In the genomic region with DNA sequence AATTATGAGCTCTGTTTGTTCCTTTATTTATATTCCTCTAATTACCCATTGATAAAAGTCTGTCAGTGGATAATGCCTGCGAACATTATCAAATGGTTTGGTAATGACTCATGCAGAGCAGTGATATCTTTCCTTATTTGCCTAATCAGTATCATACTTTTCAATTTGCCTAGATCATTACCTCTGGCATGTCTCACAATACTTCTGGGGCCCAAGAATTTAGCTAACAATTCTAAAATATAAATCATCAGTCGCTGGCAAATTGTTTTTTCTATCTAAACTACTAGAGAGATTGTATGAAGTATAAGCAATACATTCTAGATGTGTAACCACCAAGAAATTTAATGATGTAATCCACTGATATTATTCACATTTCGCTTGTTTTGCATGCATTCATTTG, we compare ENCODE assay signal across 19 cellular contexts.
"Had no signal": no experiment of that assay in that cellular context is flagged by ENCODE, and none has a peak within 500 bp of the region (broad histone marks: within the 10 kb centered on the region; RNA-seq: fewer than 3 reads in every experiment).

No MANE protein-coding gene starts in this region.

- H3K4me3 ChIP-seq: ascending aorta, prostate gland had no signal

- H3K9me3 Mint-ChIP-seq: nephron, T-cell had no signal

- H3K9me3 ChIP-seq: ascending aorta, prostate gland had no signal

- H3K27ac ChIP-seq: ascending aorta, epithelial cell of prostate, prostate gland had no signal

- H3K36me3 ChIP-seq: ascending aorta, prostate gland had no signal

- ATAC-seq: activated CD4-positive, CD25-positive, alpha-beta regulatory T cell treated with anti-CD3 and anti-CD28 coated beads, Interleukin-2, amount 50 U/mL, for 24 hours; left ventricle myocardium superior; sciatic nerve; stimulated activated effector memory CD8-positive, alpha-beta T cell treated with anti-CD3 and anti-CD28 coated beads, Interleukin-12 subunit alpha, Interleukin-12 subunit beta, amount 100 ng/mL, for 72 hours; T-cell had no signal

- H3K4me3 Mint-ChIP-seq: nephron; stimulated activated effector memory CD8-positive, alpha-beta T cell treated with anti-CD3 and anti-CD28 coated beads, Interleukin-12 subunit alpha, Interleukin-12 subunit beta, amount 100 ng/mL, for 72 hours; T-cell had no signal

- H3K4me1 ChIP-seq: ascending aorta, prostate gland had no signal

- H3K27me3 Mint-ChIP-seq: T-cell had no signal

- H3K36me3 Mint-ChIP-seq: stimulated activated effector memory CD8-positive, alpha-beta T cell treated with anti-CD3 and anti-CD28 coated beads, Interleukin-12 subunit alpha, Interleukin-12 subunit beta, amount 100 ng/mL, for 72 hours; T-cell had no signal

- DNase-seq: activated CD4-positive, alpha-beta T cell treated with anti-CD3 and anti-CD28 coated beads, Interleukin-2, amount 50 U/mL, for 4 hours; activated naive CD4-positive, alpha-beta T cell treated with Interleukin-2 at 50 U/mL for 16 hours; activated T-cell treated with anti-CD3 and anti-CD28 coated beads for 4 hours; central memory CD4-positive, alpha-beta T cell; cortex of kidney; effector CD8-positive, alpha-beta T cell; hippocampal formation; left ventricle myocardium superior; occipital lobe; stimulated activated CD4-positive, alpha-beta T cell treated with anti-CD3 and anti-CD28 coated beads, Interleukin-1b, Interleukin-23, amount 100 ng/mL, for 48 hours; T-cell; T-helper 9 cell had no signal

- H3K27me3 ChIP-seq: ascending aorta had no signal

- H3K27ac Mint-ChIP-seq: nephron; stimulated activated effector memory CD8-positive, alpha-beta T cell treated with anti-CD3 and anti-CD28 coated beads, Interleukin-12 subunit alpha, Interleukin-12 subunit beta, amount 100 ng/mL, for 72 hours; T-cell had no signal

- H3K4me1 Mint-ChIP-seq: nephron; stimulated activated effector memory CD8-positive, alpha-beta T cell treated with anti-CD3 and anti-CD28 coated beads, Interleukin-12 subunit alpha, Interleukin-12 subunit beta, amount 100 ng/mL, for 72 hours; T-cell had no signal
